ENCODE assay signal across 1 cellular context in the genomic region with DNA sequence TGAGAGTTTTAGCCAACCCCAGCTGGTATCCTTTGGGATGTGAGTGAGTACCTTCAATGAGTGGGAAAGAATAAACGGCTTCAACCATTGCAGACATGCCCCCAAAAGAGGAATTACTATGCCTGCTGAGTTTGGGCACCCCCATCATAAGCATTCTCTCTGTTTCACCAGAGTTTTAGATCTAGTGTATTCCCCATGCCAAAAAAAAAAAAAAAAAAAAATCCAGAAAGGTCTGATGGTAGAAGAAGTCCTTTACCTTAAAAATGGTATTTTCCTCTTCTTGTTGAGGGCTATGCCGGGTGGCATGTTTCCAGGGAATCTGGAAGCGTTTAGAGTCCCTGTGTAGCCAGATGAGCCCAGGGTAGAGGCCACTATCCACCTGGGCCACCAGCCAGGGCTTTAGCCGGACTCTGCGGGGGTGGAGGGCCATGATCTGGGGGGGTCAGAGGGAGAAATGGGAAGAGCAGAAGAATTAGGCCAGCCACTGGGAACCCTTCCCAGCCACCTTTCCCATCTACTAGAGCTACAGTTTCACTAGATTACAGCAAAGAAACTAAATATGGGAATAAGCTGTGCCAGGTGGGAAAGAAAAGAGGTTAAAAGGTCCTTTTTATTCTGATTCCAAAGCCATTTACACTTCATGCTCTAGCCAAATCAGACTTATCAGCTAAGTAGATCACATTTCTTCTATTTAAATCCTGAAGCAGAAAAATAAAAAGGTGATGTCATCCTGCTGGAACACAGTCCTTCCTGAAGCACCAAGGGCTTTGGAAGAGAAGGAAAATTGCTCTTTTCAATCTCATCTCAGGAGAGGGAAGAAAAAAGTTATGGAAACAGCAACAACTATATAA.
A peak's percentile ranks its signal among the peaks of the same experiment; 100 is the strongest.
TF ChIP-seq lines count a peak whose summit lies in the region.

No MANE protein-coding gene starts in this region.

TF ChIP-seq in endothelial cell of umbilical vein, 7 proteins besides CTCF, POLR2A, EP300 and RAD21:
- TF ChIP-seq JUN (IDR thresholded peaks at IDR 0.05; ENCODE audit: borderline replicate concordance, insufficient read depth, insufficient read length, low read depth) (peak; percentile 67), FOS (IDR thresholded peaks at IDR 0.05; ENCODE audit: borderline replicate concordance, insufficient read depth, low read length) (no peak)
